In the genomic region with DNA sequence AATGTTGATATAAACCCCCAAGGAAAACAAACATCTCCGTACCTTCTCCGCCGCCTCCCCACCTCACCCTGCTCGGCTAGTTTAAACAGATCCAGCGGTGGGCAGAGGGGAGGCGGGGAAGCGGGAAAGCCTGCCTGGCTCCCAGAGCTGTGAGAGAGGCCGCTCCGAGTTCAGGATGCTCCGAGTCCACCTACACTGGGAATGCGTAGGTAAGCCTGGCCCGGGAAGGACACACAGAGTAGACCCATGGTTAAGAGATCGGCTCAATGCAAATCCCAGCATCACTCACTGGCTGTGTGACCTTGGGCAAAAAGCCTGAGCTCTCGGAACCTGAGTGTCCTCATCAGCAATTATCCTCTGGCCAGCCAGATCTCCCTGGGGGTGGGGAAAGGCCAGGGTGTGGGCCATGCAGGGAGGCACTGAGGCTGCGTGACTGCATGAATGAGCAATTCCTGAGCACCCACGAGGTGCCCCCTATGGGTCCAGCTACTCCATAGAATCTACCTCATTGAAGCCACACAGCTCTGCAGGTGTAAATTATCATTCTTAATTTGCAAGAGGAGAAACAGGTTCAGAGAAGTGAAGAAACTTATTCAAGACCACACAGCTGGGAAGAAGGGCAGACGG, we compare ENCODE assay signal across 2 cellular contexts.
TF ChIP-seq lines count a peak whose summit lies in the region.

No MANE protein-coding gene starts in this region.

TF ChIP-seq in GM23338, 12 proteins besides CTCF, POLR2A, EP300 and RAD21:
- TF ChIP-seq JUNB (IDR thresholded peaks at IDR 0.05; ENCODE audit: unreplicated experiment) (no peak), STAT1 (IDR thresholded peaks at IDR 0.05; ENCODE audit: unreplicated experiment) (no peak), POLR2AphosphoS5 (IDR thresholded peaks at IDR 0.05; ENCODE audit: low read depth) (no peak), NANOG (IDR thresholded peaks at IDR 0.05; ENCODE audit: borderline replicate concordance) (no peak), CREB1 (CRISPR knock-in tag; IDR thresholded peaks at IDR 0.05; ENCODE audit: low read depth) (no peak), EZH2phosphoT487 (IDR thresholded peaks at IDR 0.05; ENCODE audit: unreplicated experiment) (no peak), ZNF331 (CRISPR knock-in tag; IDR thresholded peaks at IDR 0.05; ENCODE audit: low read depth) (no peak), ZNF114 (CRISPR knock-in tag; IDR thresholded peaks at IDR 0.05) (no peak)
- TF ChIP-seq, protein P1, sequence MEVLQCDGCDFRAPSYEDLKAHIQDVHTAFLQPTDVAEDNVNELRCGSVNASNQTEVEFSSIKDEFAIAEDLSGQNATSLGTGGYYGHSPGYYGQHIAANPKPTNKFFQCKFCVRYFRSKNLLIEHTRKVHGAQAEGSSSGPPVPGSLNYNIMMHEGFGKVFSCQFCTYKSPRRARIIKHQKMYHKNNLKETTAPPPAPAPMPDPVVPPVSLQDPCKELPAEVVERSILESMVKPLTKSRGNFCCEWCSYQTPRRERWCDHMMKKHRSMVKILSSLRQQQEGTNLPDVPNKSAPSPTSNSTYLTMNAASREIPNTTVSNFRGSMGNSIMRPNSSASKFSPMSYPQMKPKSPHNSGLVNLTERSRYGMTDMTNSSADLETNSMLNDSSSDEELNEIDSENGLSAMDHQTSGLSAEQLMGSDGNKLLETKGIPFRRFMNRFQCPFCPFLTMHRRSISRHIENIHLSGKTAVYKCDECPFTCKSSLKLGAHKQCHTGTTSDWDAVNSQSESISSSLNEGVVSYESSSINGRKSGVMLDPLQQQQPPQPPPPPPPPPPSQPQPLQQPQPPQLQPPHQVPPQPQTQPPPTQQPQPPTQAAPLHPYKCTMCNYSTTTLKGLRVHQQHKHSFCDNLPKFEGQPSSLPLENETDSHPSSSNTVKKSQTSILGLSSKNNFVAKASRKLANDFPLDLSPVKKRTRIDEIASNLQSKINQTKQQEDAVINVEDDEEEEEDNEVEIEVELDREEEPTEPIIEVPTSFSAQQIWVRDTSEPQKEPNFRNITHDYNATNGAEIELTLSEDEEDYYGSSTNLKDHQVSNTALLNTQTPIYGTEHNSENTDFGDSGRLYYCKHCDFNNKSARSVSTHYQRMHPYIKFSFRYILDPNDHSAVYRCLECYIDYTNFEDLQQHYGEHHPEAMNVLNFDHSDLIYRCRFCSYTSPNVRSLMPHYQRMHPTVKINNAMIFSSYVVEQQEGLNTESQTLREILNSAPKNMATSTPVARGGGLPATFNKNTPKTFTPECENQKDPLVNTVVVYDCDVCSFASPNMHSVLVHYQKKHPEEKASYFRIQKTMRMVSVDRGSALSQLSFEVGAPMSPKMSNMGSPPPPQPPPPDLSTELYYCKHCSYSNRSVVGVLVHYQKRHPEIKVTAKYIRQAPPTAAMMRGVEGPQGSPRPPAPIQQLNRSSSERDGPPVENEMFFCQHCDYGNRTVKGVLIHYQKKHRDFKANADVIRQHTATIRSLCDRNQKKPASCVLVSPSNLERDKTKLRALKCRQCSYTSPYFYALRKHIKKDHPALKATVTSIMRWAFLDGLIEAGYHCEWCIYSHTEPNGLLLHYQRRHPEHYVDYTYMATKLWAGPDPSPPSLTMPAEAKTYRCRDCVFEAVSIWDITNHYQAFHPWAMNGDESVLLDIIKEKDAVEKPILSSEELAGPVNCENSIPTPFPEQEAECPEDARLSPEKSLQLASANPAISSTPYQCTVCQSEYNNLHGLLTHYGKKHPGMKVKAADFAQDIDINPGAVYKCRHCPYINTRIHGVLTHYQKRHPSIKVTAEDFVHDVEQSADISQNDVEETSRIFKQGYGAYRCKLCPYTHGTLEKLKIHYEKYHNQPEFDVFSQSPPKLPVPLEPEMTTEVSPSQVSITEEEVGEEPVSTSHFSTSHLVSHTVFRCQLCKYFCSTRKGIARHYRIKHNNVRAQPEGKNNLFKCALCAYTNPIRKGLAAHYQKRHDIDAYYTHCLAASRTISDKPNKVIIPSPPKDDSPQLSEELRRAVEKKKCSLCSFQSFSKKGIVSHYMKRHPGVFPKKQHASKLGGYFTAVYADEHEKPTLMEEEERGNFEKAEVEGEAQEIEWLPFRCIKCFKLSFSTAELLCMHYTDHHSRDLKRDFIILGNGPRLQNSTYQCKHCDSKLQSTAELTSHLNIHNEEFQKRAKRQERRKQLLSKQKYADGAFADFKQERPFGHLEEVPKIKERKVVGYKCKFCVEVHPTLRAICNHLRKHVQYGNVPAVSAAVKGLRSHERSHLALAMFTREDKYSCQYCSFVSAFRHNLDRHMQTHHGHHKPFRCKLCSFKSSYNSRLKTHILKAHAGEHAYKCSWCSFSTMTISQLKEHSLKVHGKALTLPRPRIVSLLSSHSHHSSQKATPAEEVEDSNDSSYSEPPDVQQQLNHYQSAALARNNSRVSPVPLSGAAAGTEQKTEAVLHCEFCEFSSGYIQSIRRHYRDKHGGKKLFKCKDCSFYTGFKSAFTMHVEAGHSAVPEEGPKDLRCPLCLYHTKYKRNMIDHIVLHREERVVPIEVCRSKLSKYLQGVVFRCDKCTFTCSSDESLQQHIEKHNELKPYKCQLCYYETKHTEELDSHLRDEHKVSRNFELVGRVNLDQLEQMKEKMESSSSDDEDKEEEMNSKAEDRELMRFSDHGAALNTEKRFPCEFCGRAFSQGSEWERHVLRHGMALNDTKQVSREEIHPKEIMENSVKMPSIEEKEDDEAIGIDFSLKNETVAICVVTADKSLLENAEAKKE (CRISPR knock-in tag; IDR thresholded peaks at IDR 0.05) = no peak
- TF ChIP-seq, protein P2, sequence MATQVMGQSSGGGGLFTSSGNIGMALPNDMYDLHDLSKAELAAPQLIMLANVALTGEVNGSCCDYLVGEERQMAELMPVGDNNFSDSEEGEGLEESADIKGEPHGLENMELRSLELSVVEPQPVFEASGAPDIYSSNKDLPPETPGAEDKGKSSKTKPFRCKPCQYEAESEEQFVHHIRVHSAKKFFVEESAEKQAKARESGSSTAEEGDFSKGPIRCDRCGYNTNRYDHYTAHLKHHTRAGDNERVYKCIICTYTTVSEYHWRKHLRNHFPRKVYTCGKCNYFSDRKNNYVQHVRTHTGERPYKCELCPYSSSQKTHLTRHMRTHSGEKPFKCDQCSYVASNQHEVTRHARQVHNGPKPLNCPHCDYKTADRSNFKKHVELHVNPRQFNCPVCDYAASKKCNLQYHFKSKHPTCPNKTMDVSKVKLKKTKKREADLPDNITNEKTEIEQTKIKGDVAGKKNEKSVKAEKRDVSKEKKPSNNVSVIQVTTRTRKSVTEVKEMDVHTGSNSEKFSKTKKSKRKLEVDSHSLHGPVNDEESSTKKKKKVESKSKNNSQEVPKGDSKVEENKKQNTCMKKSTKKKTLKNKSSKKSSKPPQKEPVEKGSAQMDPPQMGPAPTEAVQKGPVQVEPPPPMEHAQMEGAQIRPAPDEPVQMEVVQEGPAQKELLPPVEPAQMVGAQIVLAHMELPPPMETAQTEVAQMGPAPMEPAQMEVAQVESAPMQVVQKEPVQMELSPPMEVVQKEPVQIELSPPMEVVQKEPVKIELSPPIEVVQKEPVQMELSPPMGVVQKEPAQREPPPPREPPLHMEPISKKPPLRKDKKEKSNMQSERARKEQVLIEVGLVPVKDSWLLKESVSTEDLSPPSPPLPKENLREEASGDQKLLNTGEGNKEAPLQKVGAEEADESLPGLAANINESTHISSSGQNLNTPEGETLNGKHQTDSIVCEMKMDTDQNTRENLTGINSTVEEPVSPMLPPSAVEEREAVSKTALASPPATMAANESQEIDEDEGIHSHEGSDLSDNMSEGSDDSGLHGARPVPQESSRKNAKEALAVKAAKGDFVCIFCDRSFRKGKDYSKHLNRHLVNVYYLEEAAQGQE (IDR thresholded peaks at IDR 0.05; ENCODE audit: unreplicated experiment) = no peak
TF ChIP-seq in GM23338: peak in this region for 0.

TF ChIP-seq in K562, 482 proteins besides CTCF, POLR2A, EP300 and RAD21:
- TF ChIP-seq CEBPG (CRISPR knock-in tag; IDR thresholded peaks at IDR 0.05) (no peak), CEBPG (tag; conservative IDR thresholded peaks at IDR 0.05 in 1 of 2, IDR thresholded peaks at IDR 0.05 in 1 of 2) (no peak), YBX1 (IDR thresholded peaks at IDR 0.05) (no peak), ZSCAN32 (CRISPR knock-in tag; IDR thresholded peaks at IDR 0.05) (no peak), NRF1 (conservative IDR thresholded peaks at IDR 0.05 in 1 of 2, IDR thresholded peaks at IDR 0.05 in 1 of 2) (peak in 1 of 2 experiments; percentile 13; a peak in 1 of 4 replicates), ZNF75A (CRISPR knock-in tag; IDR thresholded peaks at IDR 0.05) (no peak)
